Comparison of ENCODE assay signal across 20 cellular contexts in genomic region chrX:9091253-9091652, GRCh38. TPM values are rescaled to one million over a fixed set of nuclear protein-coding genes. Genes with fewer than 3 reads are reported as not detected.
"Had no signal": no experiment of that assay in that cellular context is flagged by ENCODE, and none has a peak within 500 bp of the region (broad histone marks: within the 10 kb centered on the region; RNA-seq: fewer than 3 reads in every experiment).

No MANE protein-coding gene starts in this region.

- H3K36me3 Mint-ChIP-seq: activated naive CD4-positive, alpha-beta T cell treated with anti-CD3 and anti-CD28 coated beads, Interleukin-2, amount 10 ng/mL, durations not matched to agents 7 days and 5 days had no signal

- H3K4me3 Mint-ChIP-seq: activated CD8-positive, alpha-beta T cell treated with anti-CD3 and anti-CD28 coated beads for 36 hours; activated naive CD4-positive, alpha-beta T cell treated with anti-CD3 and anti-CD28 coated beads, Interleukin-2, amount 10 ng/mL, durations not matched to agents 7 days and 5 days; activated naive CD8-positive, alpha-beta T cell treated with anti-CD3 and anti-CD28 coated beads, Interleukin-2, amount 50 U/mL, for 24 hours; activated T-cell treated with anti-CD3 and anti-CD28 coated beads, Interleukin-2, amount 50 U/mL, for 24 hours; stimulated activated naive CD8-positive, alpha-beta T cell treated with anti-CD3 and anti-CD28 coated beads, Interleukin-15, amount 100 ng/mL, for 72 hours had no signal

- H3K27ac ChIP-seq: heart left ventricle, left lung, prostate gland, right atrium auricular region, suprapubic skin, transverse colon, uterus had no signal

- H3K27me3 Mint-ChIP-seq: activated CD8-positive, alpha-beta T cell treated with anti-CD3 and anti-CD28 coated beads for 36 hours; activated naive CD4-positive, alpha-beta T cell treated with anti-CD3 and anti-CD28 coated beads, Interleukin-2, amount 10 ng/mL, durations not matched to agents 7 days and 5 days; activated naive CD8-positive, alpha-beta T cell treated with anti-CD3 and anti-CD28 coated beads, Interleukin-2, amount 50 U/mL, for 24 hours; stimulated activated naive CD8-positive, alpha-beta T cell treated with anti-CD3 and anti-CD28 coated beads, Interleukin-15, amount 100 ng/mL, for 72 hours had no signal

- DNase-seq: activated CD4-positive, alpha-beta T cell treated with anti-CD3 and anti-CD28 coated beads for 48 hours; activated CD4-positive, CD25-positive, alpha-beta regulatory T cell; activated CD8-positive, alpha-beta T cell treated with anti-CD3 and anti-CD28 coated beads for 36 hours; activated naive CD4-positive, alpha-beta T cell treated with anti-CD3 and anti-CD28 coated beads, Interleukin-2, amount 10 ng/mL, durations not matched to agents 7 days and 5 days; activated naive CD8-positive, alpha-beta T cell treated with anti-CD3 and anti-CD28 coated beads, Interleukin-2, amount 50 U/mL, for 24 hours; activated T-cell treated with anti-CD3 and anti-CD28 coated beads, Interleukin-2, amount 50 U/mL, for 24 hours; effector CD4-positive, alpha-beta T cell; heart left ventricle; left lung; mammary epithelial cell; stimulated activated naive CD8-positive, alpha-beta T cell treated with anti-CD3 and anti-CD28 coated beads, Interleukin-15, amount 100 ng/mL, for 72 hours; T-helper 2 cell; transverse colon; uterus had no signal

- H3K4me1 ChIP-seq: left lung, prostate gland, right atrium auricular region, suprapubic skin, transverse colon, uterus had no signal

- H3K9me3 ChIP-seq: left lung, prostate gland, suprapubic skin, transverse colon, uterus had no signal

- H3K9me3 Mint-ChIP-seq: activated naive CD4-positive, alpha-beta T cell treated with anti-CD3 and anti-CD28 coated beads, Interleukin-2, amount 10 ng/mL, durations not matched to agents 7 days and 5 days; activated naive CD8-positive, alpha-beta T cell treated with anti-CD3 and anti-CD28 coated beads, Interleukin-2, amount 50 U/mL, for 24 hours had no signal

- ATAC-seq: activated CD8-positive, alpha-beta T cell treated with anti-CD3 and anti-CD28 coated beads for 36 hours; activated naive CD8-positive, alpha-beta T cell treated with anti-CD3 and anti-CD28 coated beads, Interleukin-2, amount 50 U/mL, for 24 hours; heart left ventricle; left lung; stimulated activated naive CD8-positive, alpha-beta T cell treated with anti-CD3 and anti-CD28 coated beads, Interleukin-15, amount 100 ng/mL, for 72 hours had no signal

- H3K4me3 ChIP-seq: heart left ventricle, left lung, prostate gland, right atrium auricular region, suprapubic skin, transverse colon, uterus had no signal

- H3K36me3 ChIP-seq: heart left ventricle, left lung, prostate gland, right atrium auricular region, suprapubic skin, transverse colon, uterus had no signal

- H3K27ac Mint-ChIP-seq: activated CD8-positive, alpha-beta T cell treated with anti-CD3 and anti-CD28 coated beads for 36 hours; activated naive CD4-positive, alpha-beta T cell treated with anti-CD3 and anti-CD28 coated beads, Interleukin-2, amount 10 ng/mL, durations not matched to agents 7 days and 5 days; activated naive CD8-positive, alpha-beta T cell treated with anti-CD3 and anti-CD28 coated beads, Interleukin-2, amount 50 U/mL, for 24 hours; activated T-cell treated with anti-CD3 and anti-CD28 coated beads, Interleukin-2, amount 50 U/mL, for 24 hours; activated T-helper 2 cell treated with anti-CD3 and anti-CD28 coated beads, Interferon-gamma antibody, Interleukin-2, Interleukin-4, amounts not matched to agents 10 μg/mL and 5 μg/mL and 100 μg/mL, durations not matched to agents 14 hours and 24 hours and 36 hours; stimulated activated naive CD8-positive, alpha-beta T cell treated with anti-CD3 and anti-CD28 coated beads, Interleukin-15, amount 100 ng/mL, for 72 hours had no signal

- H3K27me3 ChIP-seq: left lung, right atrium auricular region, suprapubic skin, transverse colon, uterus had no signal

RNA-seq across cellular contexts. Expression of gene FAM9B, which starts 57.3 kb away (rescaled TPM):
- polyA plus RNA-seq: esophagus, heart left ventricle, mammary epithelial cell, neural cell had no signal
